ENCODE assay signal across 17 cellular contexts in the genomic region with DNA sequence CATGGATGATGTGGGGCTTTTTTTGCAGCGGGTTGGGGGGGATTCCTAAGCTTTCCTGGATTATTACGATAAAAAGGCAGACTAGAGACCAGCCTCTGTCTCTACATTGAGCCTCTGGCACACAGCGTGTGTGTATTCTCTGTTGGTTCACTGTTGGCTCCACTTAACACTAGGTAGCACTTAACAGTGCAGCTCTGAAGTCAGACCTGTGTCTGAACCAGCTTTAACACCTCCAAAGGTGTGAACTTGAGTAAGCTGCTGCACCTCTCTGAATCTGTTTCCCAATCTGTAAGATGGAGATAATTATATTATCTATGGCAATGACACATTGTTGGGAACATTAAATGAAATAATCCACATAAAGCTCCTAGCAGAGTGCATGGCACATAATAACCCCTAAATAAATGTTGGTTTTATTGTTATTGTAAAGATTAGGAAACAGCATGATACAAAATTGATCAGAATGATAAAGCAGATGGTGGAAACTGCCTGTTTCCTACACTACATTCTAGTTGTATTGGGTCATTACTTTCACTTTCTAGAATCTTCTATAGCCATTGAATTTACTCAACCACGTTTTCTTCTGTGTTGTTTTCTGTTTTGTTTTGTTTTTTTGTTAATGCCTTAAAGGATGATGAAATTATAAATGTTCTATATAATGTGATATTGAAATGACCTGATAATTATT.
"Had no signal": no experiment of that assay in that cellular context is flagged by ENCODE, and none has a peak within 500 bp of the region (broad histone marks: within the 10 kb centered on the region; RNA-seq: fewer than 3 reads in every experiment).

No MANE protein-coding gene starts in this region.

- DNase-seq: activated CD4-positive, alpha-beta T cell treated with anti-CD3 and anti-CD28 coated beads, Interleukin-2, amount 10 ng/mL, durations not matched to agents 7 days and 5 days; activated CD8-positive, alpha-beta memory T cell treated with anti-CD3 and anti-CD28 coated beads for 24 hours; activated naive CD4-positive, alpha-beta T cell; activated naive CD8-positive, alpha-beta T cell treated with anti-CD3 and anti-CD28 coated beads, Interleukin-2, amount 10 ng/mL, durations not matched to agents 7 days and 5 days; effector memory CD4-positive, alpha-beta T cell; foreskin melanocyte; heart left ventricle; nucleus accumbens; posterior cingulate gyrus; stimulated activated CD4-positive, alpha-beta T cell treated with anti-CD3 and anti-CD28 coated beads, Interleukin-2, amount 100 ng/mL, for 48 hours; stimulated activated naive CD4-positive, alpha-beta T cell; substantia nigra; trophoblast cell had no signal

- H3K27ac Mint-ChIP-seq: activated CD4-positive, alpha-beta T cell treated with anti-CD3 and anti-CD28 coated beads, Interleukin-2, amount 10 ng/mL, durations not matched to agents 7 days and 5 days; activated naive CD8-positive, alpha-beta T cell treated with anti-CD3 and anti-CD28 coated beads, Interleukin-2, amount 10 ng/mL, durations not matched to agents 7 days and 5 days; dendritic cell treated with granulocyte-macrophage colony-stimulating factor and Interleukin-4, amounts not matched to agents 40 ng/mL and 50 ng/mL, for 4 days; nephron had no signal

- H3K4me1 Mint-ChIP-seq: activated CD4-positive, alpha-beta T cell treated with anti-CD3 and anti-CD28 coated beads, Interleukin-2, amount 10 ng/mL, durations not matched to agents 7 days and 5 days; activated naive CD8-positive, alpha-beta T cell treated with anti-CD3 and anti-CD28 coated beads, Interleukin-2, amount 10 ng/mL, durations not matched to agents 7 days and 5 days had no signal

- H3K27ac ChIP-seq: breast epithelium, epithelial cell of prostate had no signal

- H3K36me3 ChIP-seq: breast epithelium, heart left ventricle had no signal

- H3K36me3 Mint-ChIP-seq: activated naive CD8-positive, alpha-beta T cell treated with anti-CD3 and anti-CD28 coated beads, Interleukin-2, amount 10 ng/mL, durations not matched to agents 7 days and 5 days had no signal

- H3K27me3 Mint-ChIP-seq: activated CD4-positive, alpha-beta T cell treated with anti-CD3 and anti-CD28 coated beads, Interleukin-2, amount 10 ng/mL, durations not matched to agents 7 days and 5 days; dendritic cell treated with granulocyte-macrophage colony-stimulating factor and Interleukin-4, amounts not matched to agents 40 ng/mL and 50 ng/mL, for 4 days had no signal

- H3K4me3 ChIP-seq: breast epithelium, heart left ventricle had no signal

- H3K9me3 ChIP-seq: breast epithelium, heart left ventricle had no signal

- H3K4me3 Mint-ChIP-seq: activated CD4-positive, alpha-beta T cell treated with anti-CD3 and anti-CD28 coated beads, Interleukin-2, amount 10 ng/mL, durations not matched to agents 7 days and 5 days; activated naive CD8-positive, alpha-beta T cell treated with anti-CD3 and anti-CD28 coated beads, Interleukin-2, amount 10 ng/mL, durations not matched to agents 7 days and 5 days; dendritic cell treated with granulocyte-macrophage colony-stimulating factor and Interleukin-4, amounts not matched to agents 40 ng/mL and 50 ng/mL, for 4 days; nephron had no signal

- H3K4me1 ChIP-seq: breast epithelium had no signal

- H3K27me3 ChIP-seq: breast epithelium, heart left ventricle had no signal

- H3K9me3 Mint-ChIP-seq: activated CD4-positive, alpha-beta T cell treated with anti-CD3 and anti-CD28 coated beads, Interleukin-2, amount 10 ng/mL, durations not matched to agents 7 days and 5 days; activated naive CD8-positive, alpha-beta T cell treated with anti-CD3 and anti-CD28 coated beads, Interleukin-2, amount 10 ng/mL, durations not matched to agents 7 days and 5 days; dendritic cell treated with granulocyte-macrophage colony-stimulating factor and Interleukin-4, amounts not matched to agents 40 ng/mL and 50 ng/mL, for 4 days; nephron had no signal
